Comparison of ENCODE assay signal across 23 cellular contexts in genomic region chr11:2558861-2559526, GRCh38.
DNase-seq lines count a peak whose midpoint lies in the region; ATAC-seq and TF ChIP-seq lines count a peak whose summit lies in the region.
"Had no signal": no experiment of that assay in that cellular context is flagged by ENCODE, and none has a peak within 500 bp of the region (broad histone marks: within the 10 kb centered on the region; RNA-seq: fewer than 3 reads in every experiment).

No MANE protein-coding gene starts in this region.

- 91 to 92% methylated on average over 11 to 13 of the region's 13 CpGs for WGBS in endodermal cell (ENCODE audit: insufficient coverage in 1 of 2, insufficient read length in 1 of 2), 2 experiments
- WGBS in neuronal stem cell (ENCODE audit: extremely low coverage in 2 of 2, insufficient read length in 2 of 2, insufficient replicate concordance in 1 of 2), 2 donors: no CpG with 5 or more reads among the region's 13 CpGs

- H3K36me3 ChIP-seq in endodermal cell (ENCODE audit: control insufficient read depth, insufficient read depth, low read length) (no peaks in the 10 kb centered on the region), neuronal stem cell (replicated peaks in 1 of 2; ENCODE audit: control insufficient read depth in 2 of 2, insufficient read depth in 2 of 2, low read length in 2 of 2) (no peaks in the 10 kb centered on the region), upper lobe of right lung (no peaks in the 10 kb centered on the region)
- H3K36me3 ChIP-seq: gastroesophageal sphincter, prostate gland had no signal

- H2AFZ ChIP-seq in neuronal stem cell (ENCODE audit: low read length): no peak overlapping the region
- H2AFZ ChIP-seq: GM23338, hepatocyte had no signal

- H3K4me3 ChIP-seq in endodermal cell (ENCODE audit: low read length) (no peak overlapping the region), neuronal stem cell (ENCODE audit: low read length in 2 of 2) (no peak overlapping the region), upper lobe of right lung (no peak overlapping the region)
- H3K4me3 ChIP-seq: gastroesophageal sphincter, GM23338, hepatocyte, prostate gland had no signal

- peak overlapping the region; percentile 71 for H2BK15ac ChIP-seq in neuronal stem cell (ENCODE audit: low read length)

- no peak overlapping the region for H3K14ac ChIP-seq in neuronal stem cell (ENCODE audit: low read length)

- peak overlapping the region; percentile 43 for H2BK5ac ChIP-seq in neuronal stem cell (ENCODE audit: low read length)

- no peak overlapping the region for H3K4ac ChIP-seq in neuronal stem cell (ENCODE audit: low read length)

- H3K4me1 Mint-ChIP-seq in endodermal cell (peaks cover 5% of the 10 kb centered on the region), progenitor cell of endocrine pancreas (ENCODE audit: low read depth) (peaks cover 10% of the 10 kb centered on the region)

- H3K23ac ChIP-seq in neuronal stem cell (ENCODE audit: low read depth, low read length, poor library complexity): no peak overlapping the region

- no peak overlapping the region for H2BK12ac ChIP-seq in neuronal stem cell (ENCODE audit: low read length)

- peaks cover 11% of the 10 kb centered on the region for H3K9me3 ChIP-seq in endodermal cell (ENCODE audit: control insufficient read depth, low read length)
- peaks cover 0 to 2% of the 10 kb centered on the region in 2 donors for H3K9me3 ChIP-seq in neuronal stem cell (replicated peaks in 1 of 2; ENCODE audit: control insufficient read depth in 2 of 2, insufficient read depth in 1 of 2, low read depth in 1 of 2, low read length in 2 of 2)
- no peaks in the 10 kb centered on the region for H3K9me3 ChIP-seq in upper lobe of right lung
- H3K9me3 ChIP-seq: gastroesophageal sphincter, prostate gland had no signal

- ATAC-seq in Right ventricle myocardium inferior: no peak
- no peak for ATAC-seq in upper lobe of right lung
- ATAC-seq in GM21825 (IDR thresholded peaks at IDR 0.05; ENCODE audit: unreplicated experiment): no peak
- no peak for ATAC-seq in HG03521 (IDR thresholded peaks at IDR 0.05; ENCODE audit: unreplicated experiment)
- ATAC-seq: activated T-cell treated with anti-CD3 and anti-CD28 coated beads, Interleukin-2, amount 50 U/mL, for 72 hours; CD8-positive, alpha-beta T cell; gastroesophageal sphincter; GM23338; PC-3 had no signal

- H3K4me2 ChIP-seq in neuronal stem cell (ENCODE audit: insufficient read depth, low read length, poor library complexity, severe bottlenecking): no peak overlapping the region
- H3K4me2 ChIP-seq: GM23338, hepatocyte had no signal

- peaks cover 17% of the 10 kb centered on the region for H3K9me3 Mint-ChIP-seq in endodermal cell
- H3K9me3 Mint-ChIP-seq in progenitor cell of endocrine pancreas (ENCODE audit: low read depth): peaks cover 5% of the 10 kb centered on the region
- H3K9me3 Mint-ChIP-seq: activated T-cell treated with anti-CD3 and anti-CD28 coated beads, Interleukin-2, amount 50 U/mL, for 72 hours; CD8-positive, alpha-beta T cell had no signal

- no peak overlapping the region for H2BK120ac ChIP-seq in neuronal stem cell (ENCODE audit: low read depth, low read length)

- TF ChIP-seq CTCF in endodermal cell (conservative IDR thresholded peaks at IDR 0.05) (no peak), upper lobe of right lung (IDR thresholded peaks at IDR 0.05) (no peak), progenitor cell of endocrine pancreas (IDR thresholded peaks at IDR 0.05; ENCODE audit: unreplicated experiment) (no peak)

- H3K4me3 Mint-ChIP-seq in endodermal cell (no peak overlapping the region), progenitor cell of endocrine pancreas (ENCODE audit: low read depth) (no peak overlapping the region)
- H3K4me3 Mint-ChIP-seq: activated T-cell treated with anti-CD3 and anti-CD28 coated beads, Interleukin-2, amount 50 U/mL, for 72 hours; CD8-positive, alpha-beta T cell; GM23338 had no signal

- H3K4me1 ChIP-seq in endodermal cell (ENCODE audit: control insufficient read depth, insufficient read depth, low read length): no peaks in the 10 kb centered on the region
- peaks cover 0 to 6% of the 10 kb centered on the region in 2 donors for H3K4me1 ChIP-seq in neuronal stem cell (ENCODE audit: control insufficient read depth in 2 of 2, insufficient read depth in 1 of 2, low read depth in 1 of 2, low read length in 2 of 2)
- H3K4me1 ChIP-seq in upper lobe of right lung: no peaks in the 10 kb centered on the region
- H3K4me1 ChIP-seq: gastroesophageal sphincter, prostate gland had no signal

- no peak overlapping the region for H4K91ac ChIP-seq in neuronal stem cell (ENCODE audit: low read depth, low read length, poor library complexity)

- intact Hi-C loops in cardiac septum (cut with DNase I) (no loop called here), Right ventricle myocardium inferior (cut with DNase I) (no loop called here), upper lobe of right lung (cut with DNase I) (no loop called here)

- no peaks in the 10 kb centered on the region for H3K27me3 ChIP-seq in endodermal cell (ENCODE audit: control insufficient read depth, insufficient read depth, low read length, poor library complexity, severe bottlenecking)
- H3K27me3 ChIP-seq in neuronal stem cell (ENCODE audit: control insufficient read depth in 3 of 3, insufficient read depth in 3 of 3, low read depth in 1 of 3, low read length in 3 of 3): peaks cover 0 to 9% (median 0%) of the 10 kb centered on the region in 3 experiments
- no peaks in the 10 kb centered on the region for H3K27me3 ChIP-seq in upper lobe of right lung
- H3K27me3 ChIP-seq: gastroesophageal sphincter, hepatocyte had no signal

- DNase-seq in cardiac septum (ENCODE audit: low spot score) (peak; percentile 38), Right ventricle myocardium inferior (ENCODE audit: missing footprints) (no peak), endodermal cell (peak; percentile 20), neuronal stem cell (ENCODE audit: low spot score) (no peak), upper lobe of right lung (peak; percentile 40), progenitor cell of endocrine pancreas (ENCODE audit: low spot score, unreplicated experiment) (no peak)
- DNase-seq: activated CD4-positive, alpha-beta T cell treated with anti-CD3 and anti-CD28 coated beads, Interleukin-2, amount 50 U/mL, for 48 hours; activated naive CD4-positive, alpha-beta T cell treated with Interleukin-2 at 50 U/mL for 16 hours; activated T-cell treated with anti-CD3 and anti-CD28 coated beads, Interleukin-2, amount 50 U/mL, for 72 hours; CD8-positive, alpha-beta T cell; KBM-7; NCI-H1930; NCI-H2171 treated with DMSO at 0.1 percent for 48 hours; NCI-H510A treated with DMSO at 0.1 percent for 48 hours; PC-3; SHP77; stimulated activated naive CD4-positive, alpha-beta T cell treated with Interleukin-2 at 50 U/mL for 16 hours had no signal

- H3K79me1 ChIP-seq in neuronal stem cell (ENCODE audit: low read depth, low read length): no peaks in the 10 kb centered on the region

- no peak overlapping the region for H3K27ac ChIP-seq in endodermal cell (ENCODE audit: low read depth, low read length)
- no peak overlapping the region for H3K27ac ChIP-seq in neuronal stem cell (replicated peaks; ENCODE audit: low read length)
- no peak overlapping the region for H3K27ac ChIP-seq in upper lobe of right lung
- H3K27ac ChIP-seq: gastroesophageal sphincter, hepatocyte, prostate gland had no signal

- H3K9ac ChIP-seq in endodermal cell (ENCODE audit: extremely low read depth, low read length, poor library complexity, severe bottlenecking): no peak overlapping the region
- no peak overlapping the region for H3K9ac ChIP-seq in neuronal stem cell (ENCODE audit: low read depth, low read length, poor library complexity)

- H3K36me3 Mint-ChIP-seq in endodermal cell (ENCODE audit: low read depth) (no peaks in the 10 kb centered on the region), progenitor cell of endocrine pancreas (ENCODE audit: insufficient read depth) (peaks cover 2% of the 10 kb centered on the region)

- peak overlapping the region; percentile 71 for H2AK5ac ChIP-seq in neuronal stem cell (ENCODE audit: low read depth, low read length)

- H3K27ac Mint-ChIP-seq in endodermal cell (no peak overlapping the region), progenitor cell of endocrine pancreas (no peak overlapping the region)
- H3K27ac Mint-ChIP-seq: activated T-cell treated with anti-CD3 and anti-CD28 coated beads, Interleukin-2, amount 50 U/mL, for 72 hours; CD8-positive, alpha-beta T cell; GM23338 had no signal

- no peak overlapping the region for H4K8ac ChIP-seq in neuronal stem cell (ENCODE audit: low read depth, low read length)

- peaks cover 56% of the 10 kb centered on the region for H3K27me3 Mint-ChIP-seq in endodermal cell (ENCODE audit: insufficient read depth)
- peaks cover 31% of the 10 kb centered on the region for H3K27me3 Mint-ChIP-seq in progenitor cell of endocrine pancreas

- H3K18ac ChIP-seq in neuronal stem cell (ENCODE audit: low read length): peak overlapping the region; percentile 61

Comparison
In these comparisons a context has a peak if more than half of its experiments do, and no peak if none do; other contexts are left out.
1. DNase-seq: peak in cardiac septum (single experiment), endodermal cell (single experiment) and upper lobe of right lung (single experiment); none in Right ventricle myocardium inferior (single experiment), neuronal stem cell (single experiment) and progenitor cell of endocrine pancreas (single experiment).